ENCODE assay signal across 1 cellular context in the genomic region with DNA sequence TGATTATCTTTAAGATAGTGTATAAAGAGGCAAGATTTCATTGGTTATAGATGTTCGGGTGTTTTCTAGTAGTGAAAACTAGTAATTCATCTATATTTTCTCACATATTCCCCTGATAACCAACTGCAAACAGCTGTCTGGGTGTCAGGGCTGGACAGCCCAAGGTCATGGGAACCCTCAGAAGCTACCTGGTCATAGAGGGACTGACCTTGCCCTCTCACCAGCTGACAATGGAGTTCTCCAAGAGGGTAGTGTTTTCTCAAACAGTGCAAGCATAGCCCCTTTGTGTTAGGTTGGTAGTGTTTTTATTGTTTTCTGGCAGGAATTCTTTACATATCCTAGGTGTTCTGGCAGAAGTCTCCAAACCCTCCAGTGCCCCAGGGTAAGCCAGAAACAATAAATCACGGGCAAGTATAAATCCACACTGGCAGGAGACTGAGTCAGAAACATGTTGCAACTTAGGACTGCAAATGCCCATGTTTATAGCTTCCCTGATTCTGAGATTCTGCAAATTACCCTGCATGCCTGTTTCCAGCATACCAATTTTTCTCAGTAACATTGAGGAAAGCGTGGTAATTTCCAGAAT.
TF ChIP-seq lines count a peak whose summit lies in the region.

No MANE protein-coding gene starts in this region.

TF ChIP-seq in SK-N-SH, 30 proteins besides CTCF, POLR2A, EP300 and RAD21 (continued from another document):
- TF ChIP-seq, protein P1, sequence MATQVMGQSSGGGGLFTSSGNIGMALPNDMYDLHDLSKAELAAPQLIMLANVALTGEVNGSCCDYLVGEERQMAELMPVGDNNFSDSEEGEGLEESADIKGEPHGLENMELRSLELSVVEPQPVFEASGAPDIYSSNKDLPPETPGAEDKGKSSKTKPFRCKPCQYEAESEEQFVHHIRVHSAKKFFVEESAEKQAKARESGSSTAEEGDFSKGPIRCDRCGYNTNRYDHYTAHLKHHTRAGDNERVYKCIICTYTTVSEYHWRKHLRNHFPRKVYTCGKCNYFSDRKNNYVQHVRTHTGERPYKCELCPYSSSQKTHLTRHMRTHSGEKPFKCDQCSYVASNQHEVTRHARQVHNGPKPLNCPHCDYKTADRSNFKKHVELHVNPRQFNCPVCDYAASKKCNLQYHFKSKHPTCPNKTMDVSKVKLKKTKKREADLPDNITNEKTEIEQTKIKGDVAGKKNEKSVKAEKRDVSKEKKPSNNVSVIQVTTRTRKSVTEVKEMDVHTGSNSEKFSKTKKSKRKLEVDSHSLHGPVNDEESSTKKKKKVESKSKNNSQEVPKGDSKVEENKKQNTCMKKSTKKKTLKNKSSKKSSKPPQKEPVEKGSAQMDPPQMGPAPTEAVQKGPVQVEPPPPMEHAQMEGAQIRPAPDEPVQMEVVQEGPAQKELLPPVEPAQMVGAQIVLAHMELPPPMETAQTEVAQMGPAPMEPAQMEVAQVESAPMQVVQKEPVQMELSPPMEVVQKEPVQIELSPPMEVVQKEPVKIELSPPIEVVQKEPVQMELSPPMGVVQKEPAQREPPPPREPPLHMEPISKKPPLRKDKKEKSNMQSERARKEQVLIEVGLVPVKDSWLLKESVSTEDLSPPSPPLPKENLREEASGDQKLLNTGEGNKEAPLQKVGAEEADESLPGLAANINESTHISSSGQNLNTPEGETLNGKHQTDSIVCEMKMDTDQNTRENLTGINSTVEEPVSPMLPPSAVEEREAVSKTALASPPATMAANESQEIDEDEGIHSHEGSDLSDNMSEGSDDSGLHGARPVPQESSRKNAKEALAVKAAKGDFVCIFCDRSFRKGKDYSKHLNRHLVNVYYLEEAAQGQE (IDR thresholded peaks at IDR 0.05; ENCODE audit: low read depth, low read length), result no peak
- TF ChIP-seq SIN3A (IDR thresholded peaks at IDR 0.05; ENCODE audit: borderline replicate concordance, low read depth, low read length), result no peak
- TF ChIP-seq ELF1 (IDR thresholded peaks at IDR 0.05), result no peak
- TF ChIP-seq NRF1 (IDR thresholded peaks at IDR 0.05; ENCODE audit: low read depth, low read length), result no peak
- TF ChIP-seq, protein P2, sequence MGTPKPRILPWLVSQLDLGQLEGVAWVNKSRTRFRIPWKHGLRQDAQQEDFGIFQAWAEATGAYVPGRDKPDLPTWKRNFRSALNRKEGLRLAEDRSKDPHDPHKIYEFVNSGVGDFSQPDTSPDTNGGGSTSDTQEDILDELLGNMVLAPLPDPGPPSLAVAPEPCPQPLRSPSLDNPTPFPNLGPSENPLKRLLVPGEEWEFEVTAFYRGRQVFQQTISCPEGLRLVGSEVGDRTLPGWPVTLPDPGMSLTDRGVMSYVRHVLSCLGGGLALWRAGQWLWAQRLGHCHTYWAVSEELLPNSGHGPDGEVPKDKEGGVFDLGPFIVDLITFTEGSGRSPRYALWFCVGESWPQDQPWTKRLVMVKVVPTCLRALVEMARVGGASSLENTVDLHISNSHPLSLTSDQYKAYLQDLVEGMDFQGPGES (IDR thresholded peaks at IDR 0.05; ENCODE audit: low read depth, low read length), result no peak
- TF ChIP-seq TEAD4 (IDR thresholded peaks at IDR 0.05; ENCODE audit: borderline replicate concordance, insufficient read depth), result no peak
- no peak for TF ChIP-seq RFX5 (IDR thresholded peaks at IDR 0.05; ENCODE audit: low read length)
- TF ChIP-seq TCF12 (IDR thresholded peaks at IDR 0.05), result no peak
- no peak for TF ChIP-seq JUND (IDR thresholded peaks at IDR 0.05)
- no peak for TF ChIP-seq RXRA (IDR thresholded peaks at IDR 0.05; ENCODE audit: borderline replicate concordance, low read depth)
- TF ChIP-seq, protein P3, sequence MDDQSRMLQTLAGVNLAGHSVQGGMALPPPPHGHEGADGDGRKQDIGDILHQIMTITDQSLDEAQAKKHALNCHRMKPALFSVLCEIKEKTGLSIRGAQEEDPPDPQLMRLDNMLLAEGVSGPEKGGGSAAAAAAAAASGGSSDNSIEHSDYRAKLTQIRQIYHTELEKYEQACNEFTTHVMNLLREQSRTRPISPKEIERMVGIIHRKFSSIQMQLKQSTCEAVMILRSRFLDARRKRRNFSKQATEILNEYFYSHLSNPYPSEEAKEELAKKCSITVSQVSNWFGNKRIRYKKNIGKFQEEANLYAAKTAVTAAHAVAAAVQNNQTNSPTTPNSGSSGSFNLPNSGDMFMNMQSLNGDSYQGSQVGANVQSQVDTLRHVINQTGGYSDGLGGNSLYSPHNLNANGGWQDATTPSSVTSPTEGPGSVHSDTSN (IDR thresholded peaks at IDR 0.05), result no peak
